Comparison of ENCODE assay signal across 8 cellular contexts in genomic region chr12:57110189-57111045, GRCh38. TPM values are rescaled to one million over a fixed set of nuclear protein-coding genes. Genes with fewer than 3 reads are reported as not detected.
A peak's percentile ranks its signal among the peaks of the same experiment; 100 is the strongest.
DNase-seq lines count a peak whose midpoint lies in the region; ATAC-seq and TF ChIP-seq lines count a peak whose summit lies in the region.

No MANE protein-coding gene starts in this region.

- peak; percentile 22 for ATAC-seq in thoracic aorta (ENCODE audit: insufficient number of reproducible peaks, low FRiP score, low read depth)

- H3K4me1 Mint-ChIP-seq in nephron progenitor cell, result peaks cover 58% of the 10 kb centered on the region

- no peaks in the 10 kb centered on the region for H3K9me3 ChIP-seq in HAP-1
- no peaks in the 10 kb centered on the region for H3K9me3 ChIP-seq in esophagus squamous epithelium
- H3K9me3 ChIP-seq in thoracic aorta, result no peaks in the 10 kb centered on the region

- WGBS in esophagus squamous epithelium, 2 donors, result 0% methylated on average over 10 to 15 of the region's 27 CpGs

- H3K27ac ChIP-seq in esophagus squamous epithelium (peak overlapping the region; percentile 98 to 99 (median 99)), thoracic aorta (peak overlapping the region; percentile 95)

- H3K4me1 ChIP-seq in HAP-1 (peaks cover 31% of the 10 kb centered on the region), esophagus squamous epithelium (peaks cover 32 to 60% (median 32%) of the 10 kb centered on the region in 3 donors), thoracic aorta (ENCODE audit: control insufficient read depth in 1 of 2, low read depth in 2 of 2) (peaks cover 16 to 36% of the 10 kb centered on the region in 2 donors)

- TF ChIP-seq CTCF in esophagus squamous epithelium (IDR thresholded peaks at IDR 0.05) (no peak), nephron progenitor cell (IDR thresholded peaks at IDR 0.05) (no peak), thoracic aorta (IDR thresholded peaks at IDR 0.05) (no peak)

- no peaks in the 10 kb centered on the region for H3K27me3 Mint-ChIP-seq in nephron progenitor cell (ENCODE audit: low read depth, poor library complexity)

- H3K27me3 ChIP-seq in HAP-1 (ENCODE audit: low read depth) (no peaks in the 10 kb centered on the region), esophagus squamous epithelium (no peaks in the 10 kb centered on the region), thoracic aorta (replicated peaks; ENCODE audit: insufficient read depth) (no peaks in the 10 kb centered on the region)

- peaks cover 21% of the 10 kb centered on the region for H3K36me3 Mint-ChIP-seq in nephron progenitor cell (ENCODE audit: low read depth)

- intact Hi-C loops in esophagus squamous epithelium (cut with DNase I), result no loop called here

- H3K4me3 ChIP-seq in HAP-1 (peak overlapping the region; percentile 32), esophagus squamous epithelium (peak overlapping the region; percentile 66 to 79 (median 68)), thoracic aorta (peak overlapping the region; percentile 79)

- H3K4me3 Mint-ChIP-seq in nephron progenitor cell, result peak overlapping the region; percentile 83

- TF ChIP-seq POLR2A in esophagus squamous epithelium (IDR thresholded peaks at IDR 0.05), result peak in 1 of 4 donors; percentile 49

- DNase-seq in GDM1 (lab: John Stamatoyannopoulos, UW) (peak; percentile 27), HAP-1 (ENCODE audit: low spot score in 2 of 2) (peak; percentile 79 to 92), NCI-H774 (lab: John Stamatoyannopoulos, UW) (peak; percentile 30), activated T-cell treated with anti-CD3 and anti-CD28 coated beads for 1 hour (ENCODE audit: low read depth) (peak; percentile 55), esophagus squamous epithelium (lab: John Stamatoyannopoulos, UW) (no peak), nephron progenitor cell (peak; percentile 83), thoracic aorta (ENCODE audit: low spot score) (no peak), GM19240 (ENCODE audit: insufficient read length, low spot score) (no peak)

- in situ Hi-C loops in HAP-1 (cut with MboI; ENCODE audit: low sequenced_read_pairs), result loop anchor here (5.0 to 10.0 kb wide), 3 partner anchors 43 to 346 kb away; partner anchors contain the start of gene HSD17B6

- peaks cover 8% of the 10 kb centered on the region; the same call in 1 of the 2 replicates for H3K36me3 ChIP-seq in HAP-1 (replicated peaks)
- H3K36me3 ChIP-seq in esophagus squamous epithelium, result peaks cover 15 to 40% (median 16%) of the 10 kb centered on the region in 3 donors
- H3K36me3 ChIP-seq in thoracic aorta, result peaks cover 24% of the 10 kb centered on the region

- no peaks in the 10 kb centered on the region for H3K9me3 Mint-ChIP-seq in nephron progenitor cell

- peak overlapping the region; percentile 99 for H3K27ac Mint-ChIP-seq in nephron progenitor cell

RNA-seq across cellular contexts. Expression of gene STAT6, which starts 0.7 kb away (rescaled TPM):
- total RNA-seq in esophagus squamous epithelium (100 to 1,000 TPM in 2 of 4 donors, 10 to 100 TPM in 2; 72.7 to 138 (median 102) TPM), thoracic aorta (100 to 1,000 TPM; 133 to 185 TPM)

RNA-seq across cellular contexts. Expression of gene LRP1, which starts 17.9 kb away (rescaled TPM):
- total RNA-seq in esophagus squamous epithelium (100 to 1,000 TPM in 1 of 4 donors, 10 to 100 TPM in 3; 60.8 to 147 (median 81.9) TPM), thoracic aorta (100 to 1,000 TPM; 663 to 755 TPM)

RNA-seq across cellular contexts. Expression of gene NAB2, which starts 21.5 kb away (rescaled TPM):
- total RNA-seq in esophagus squamous epithelium, result 10 to 100 TPM in 3 of 4 donors, 1 to 10 TPM in 1; 9.1 to 25.2 (median 13.3) TPM
- 10 to 100 TPM; 30.5 to 39.3 TPM for total RNA-seq in thoracic aorta

RNA-seq across cellular contexts. Expression of gene NEMP1, which starts 31.8 kb away (rescaled TPM):
- 1 to 10 TPM; 4.1 to 7.6 (median 6.7) TPM for total RNA-seq in esophagus squamous epithelium
- total RNA-seq in thoracic aorta, result 1 to 10 TPM; 6.6 to 6.9 TPM

RNA-seq across cellular contexts. Expression of gene LRP1-AS, which starts 37.0 kb away (rescaled TPM):
- not detected for total RNA-seq in esophagus squamous epithelium
- not detected for total RNA-seq in thoracic aorta

Comparison
In these comparisons a context has a peak if more than half of its experiments do, and no peak if none do; other contexts are left out.
1. DNase-seq: peak in GDM1 (single experiment), HAP-1 (2 of 2), NCI-H774 (single experiment), activated T-cell treated with anti-CD3 and anti-CD28 coated beads for 1 hour (single experiment) and nephron progenitor cell (single experiment); none in esophagus squamous epithelium (single experiment), thoracic aorta (single experiment) and GM19240 (single experiment).
2. RNA of gene LRP1, which starts 17.9 kb away (total RNA-seq): 663 to 755 TPM in thoracic aorta; 60.8 to 147 TPM in esophagus squamous epithelium; every median in the first group is over 4 times any median in the second.
3. Peak in every context shown above with its lines, with median percentiles within 50 percentile points of each other: H3K4me3 ChIP-seq.